18 cellular contexts compared by ENCODE assay signal in the genomic region with DNA sequence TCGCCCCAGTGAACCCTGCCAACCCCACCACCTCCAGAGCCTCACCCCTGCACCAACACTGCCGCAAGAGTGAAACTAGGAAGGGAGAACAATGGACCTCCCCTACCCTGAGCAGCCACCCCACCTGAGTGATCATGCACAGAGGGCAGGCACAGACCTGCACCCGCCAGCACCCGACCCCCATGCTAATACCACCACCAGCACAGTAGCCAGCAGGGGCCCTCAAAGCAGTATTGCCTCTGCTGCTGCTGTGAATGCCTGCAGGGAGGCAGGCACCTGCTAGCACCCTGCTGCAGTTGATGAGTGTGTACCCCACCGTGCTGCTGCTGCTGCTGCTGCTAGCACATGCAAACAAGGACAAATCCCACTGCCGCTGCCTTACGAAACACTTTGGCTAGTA.
DNase-seq lines count a peak whose midpoint lies in the region; ATAC-seq and TF ChIP-seq lines count a peak whose summit lies in the region.
"Had no signal": no experiment of that assay in that cellular context is flagged by ENCODE, and none has a peak within 500 bp of the region (broad histone marks: within the 10 kb centered on the region; RNA-seq: fewer than 3 reads in every experiment).

No MANE protein-coding gene starts in this region.

- 64 to 92% methylated on average over 5 to 7 of the region's 7 CpGs for WGBS in tibial nerve, 2 donors

- no peak for DNase-seq in stimulated activated naive CD8-positive, alpha-beta T cell treated with anti-CD3 and anti-CD28 coated beads, Interleukin-15, amount 100 ng/mL, for 72 hours
- no peak for DNase-seq in stimulated activated naive CD8-positive, alpha-beta T cell treated with anti-CD3 and anti-CD28 coated beads, Interleukin-15, Interleukin-2, amounts not matched to agents 100 U/mL and 50 U/mL, for 24 hours
- DNase-seq in NCI-H69 (lab: John Stamatoyannopoulos, UW) (peak; percentile 7), lower lobe of right lung (peak; percentile 24), upper lobe of right lung (no peak), NOMO-1 treated with dmso at 0.1 percent for 144 hours (lab: John Stamatoyannopoulos, UW; ENCODE audit: unreplicated experiment) (no peak), tibial nerve (ENCODE audit: low spot score in 2 of 2) (no peak)
- DNase-seq: ACHN; BE2C; C1 segment of cervical spinal cord; CD4-positive, alpha-beta T cell; DMS79 treated with DMSO at 0.1 percent for 48 hours; GF-D8; IMR-90 had no signal

- TF ChIP-seq CTCF in lower lobe of right lung (IDR thresholded peaks at IDR 0.05): no peak
- TF ChIP-seq CTCF in upper lobe of right lung (IDR thresholded peaks at IDR 0.05): no peak
- no peak for TF ChIP-seq CTCF in tibial nerve (IDR thresholded peaks at IDR 0.05)

- no peaks in the 10 kb centered on the region for H3K27me3 Mint-ChIP-seq in stimulated activated naive CD8-positive, alpha-beta T cell treated with anti-CD3 and anti-CD28 coated beads, Interleukin-15, amount 100 ng/mL, for 72 hours
- H3K27me3 Mint-ChIP-seq: CD4-positive, alpha-beta T cell had no signal

- no peak overlapping the region for H3K4me3 Mint-ChIP-seq in stimulated activated naive CD8-positive, alpha-beta T cell treated with anti-CD3 and anti-CD28 coated beads, Interleukin-15, amount 100 ng/mL, for 72 hours
- H3K4me3 Mint-ChIP-seq: CD4-positive, alpha-beta T cell had no signal

- no peak for ATAC-seq in stimulated activated naive CD8-positive, alpha-beta T cell treated with anti-CD3 and anti-CD28 coated beads, Interleukin-15, amount 100 ng/mL, for 72 hours
- ATAC-seq in stimulated activated naive CD8-positive, alpha-beta T cell treated with anti-CD3 and anti-CD28 coated beads, Interleukin-15, Interleukin-2, amounts not matched to agents 100 U/mL and 50 U/mL, for 24 hours: no peak
- ATAC-seq in lower lobe of right lung (no peak), upper lobe of right lung (peak; percentile 31), HG03045 (IDR thresholded peaks at IDR 0.05; ENCODE audit: unreplicated experiment) (no peak)
- ATAC-seq: K562 had no signal

- H3K9me3 ChIP-seq in lower lobe of right lung (peaks cover 5% of the 10 kb centered on the region), upper lobe of right lung (peaks cover 4% of the 10 kb centered on the region), tibial nerve (no peaks in the 10 kb centered on the region)
- H3K9me3 ChIP-seq: BE2C, HAP-1 had no signal

- H3K4me3 ChIP-seq in lower lobe of right lung: no peak overlapping the region
- no peak overlapping the region for H3K4me3 ChIP-seq in upper lobe of right lung
- H3K4me3 ChIP-seq in tibial nerve: no peak overlapping the region
- H3K4me3 ChIP-seq: HAP-1, K562 had no signal

- H3K4me1 ChIP-seq in lower lobe of right lung (no peaks in the 10 kb centered on the region), upper lobe of right lung (no peaks in the 10 kb centered on the region), tibial nerve (no peaks in the 10 kb centered on the region)
- H3K4me1 ChIP-seq: BE2C, HAP-1 had no signal

- intact Hi-C loops in lower lobe of right lung (cut with DNase I): no loop called here
- intact Hi-C loops in upper lobe of right lung (cut with DNase I): no loop called here

- TF ChIP-seq EP300 in tibial nerve (IDR thresholded peaks at IDR 0.05): no peak

- H3K27ac ChIP-seq in lower lobe of right lung (no peak overlapping the region), upper lobe of right lung (no peak overlapping the region), tibial nerve (no peak overlapping the region)
- H3K27ac ChIP-seq: HL-60 had no signal

- H3K4me1 Mint-ChIP-seq in stimulated activated naive CD8-positive, alpha-beta T cell treated with anti-CD3 and anti-CD28 coated beads, Interleukin-15, amount 100 ng/mL, for 72 hours: peaks cover 23% of the 10 kb centered on the region

- no peak for TF ChIP-seq POLR2A in tibial nerve (IDR thresholded peaks at IDR 0.05)

- no peaks in the 10 kb centered on the region for H3K27me3 ChIP-seq in lower lobe of right lung (ENCODE audit: low read depth)
- no peaks in the 10 kb centered on the region for H3K27me3 ChIP-seq in upper lobe of right lung
- no peaks in the 10 kb centered on the region for H3K27me3 ChIP-seq in tibial nerve
- H3K27me3 ChIP-seq: BE2C had no signal

- H3K36me3 ChIP-seq in lower lobe of right lung (no peaks in the 10 kb centered on the region), upper lobe of right lung (no peaks in the 10 kb centered on the region), tibial nerve (peaks cover 0 to 20% (median 0%) of the 10 kb centered on the region in 3 donors)
- H3K36me3 ChIP-seq: BE2C, HAP-1 had no signal

- peaks cover 0 to 13% of the 10 kb centered on the region in 2 donors for H3K9me3 Mint-ChIP-seq in stimulated activated naive CD8-positive, alpha-beta T cell treated with anti-CD3 and anti-CD28 coated beads, Interleukin-15, amount 100 ng/mL, for 72 hours

- peak overlapping the region; percentile 23 to 65 for H3K27ac Mint-ChIP-seq in stimulated activated naive CD8-positive, alpha-beta T cell treated with anti-CD3 and anti-CD28 coated beads, Interleukin-15, amount 100 ng/mL, for 72 hours
- H3K27ac Mint-ChIP-seq: CD4-positive, alpha-beta T cell had no signal

Comparison
In these comparisons a context has a peak if more than half of its experiments do, and no peak if none do; other contexts are left out.
1. DNase-seq: peak in NCI-H69 (single experiment) and lower lobe of right lung (single experiment); none in stimulated activated naive CD8-positive, alpha-beta T cell treated with anti-CD3 and anti-CD28 coated beads, Interleukin-15, amount 100 ng/mL, for 72 hours (0 of 2), stimulated activated naive CD8-positive, alpha-beta T cell treated with anti-CD3 and anti-CD28 coated beads, Interleukin-15, Interleukin-2, amounts not matched to agents 100 U/mL and 50 U/mL, for 24 hours (single experiment), upper lobe of right lung (single experiment), NOMO-1 treated with dmso at 0.1 percent for 144 hours (single experiment) and tibial nerve (0 of 2).